ENCODE assay signal across 23 cellular contexts in the genomic region with DNA sequence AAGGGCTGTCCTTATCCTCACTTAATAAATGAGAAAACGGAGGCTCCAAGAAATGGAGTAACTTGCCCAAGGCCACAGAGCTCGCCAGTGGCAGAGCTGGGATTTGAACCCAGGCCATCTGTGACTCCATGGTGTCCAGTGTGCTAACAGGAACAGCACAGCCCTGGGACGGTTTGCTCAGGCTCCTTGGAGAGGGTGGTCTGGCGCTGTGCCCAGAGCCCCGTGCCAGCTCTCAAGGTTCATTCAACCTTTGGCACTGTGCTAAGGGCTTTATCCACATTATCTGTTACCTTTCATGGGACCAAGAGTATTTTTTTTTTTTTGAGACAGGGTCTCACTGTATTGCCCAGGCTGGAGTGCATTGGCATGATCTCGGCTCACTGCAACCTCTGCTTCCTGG.
DNase-seq lines count a peak whose midpoint lies in the region; ATAC-seq and TF ChIP-seq lines count a peak whose summit lies in the region.
"Had no signal": no experiment of that assay in that cellular context is flagged by ENCODE, and none has a peak within 500 bp of the region (broad histone marks: within the 10 kb centered on the region; RNA-seq: fewer than 3 reads in every experiment).

No MANE protein-coding gene starts in this region.

- no peaks in the 10 kb centered on the region for H3K36me3 ChIP-seq in WERI-Rb-1
- H3K36me3 ChIP-seq: BLaER1 treated with 17β-estradiol and CSF1 and Interleukin-3, amounts not matched to agents 10 nM and 100 nM; SJSA1 had no signal

- in situ Hi-C loops in GM13977 (cut with MboI; ENCODE audit: low pct_unique_long_range_greater_than_20kb, low sequenced_read_pairs, unreplicated experiment), result no loop called here

- ATAC-seq in HG02763 (IDR thresholded peaks at IDR 0.05; ENCODE audit: unreplicated experiment), result no peak
- ATAC-seq: Right ventricle myocardium inferior had no signal

- H3K9me3 ChIP-seq in WERI-Rb-1 (ENCODE audit: severe bottlenecking), result peaks cover 15% of the 10 kb centered on the region
- H3K9me3 ChIP-seq: SJSA1 had no signal

- no peak overlapping the region for H3K4me3 ChIP-seq in WERI-Rb-1 (ENCODE audit: low read depth, low read length)
- H3K4me3 ChIP-seq: BLaER1 treated with 17β-estradiol and CSF1 and Interleukin-3, amounts not matched to agents 10 nM and 100 nM; SJSA1 had no signal

- DNase-seq in NCI-H1105 treated with DMSO at 0.1 percent for 48 hours (lab: John Stamatoyannopoulos, UW), result peak; percentile 1
- no peak for DNase-seq in NCI-H1105 (lab: John Stamatoyannopoulos, UW)
- DNase-seq in DMS79 treated with DMSO at 0.1 percent for 48 hours (lab: John Stamatoyannopoulos, UW), result peak; percentile 8
- DNase-seq in WERI-Rb-1, result no peak
- peak; percentile 22 for DNase-seq in medulla oblongata (ENCODE audit: extremely low spot score)
- no peak for DNase-seq in GM13977 (ENCODE audit: low spot score)
- DNase-seq: 8988T; Caco-2; CD4-positive, alpha-beta memory T cell; DMS153; H9; KG1; NCI-H1092; NCI-H146; NCI-H2081 treated with DMSO at 0.1 percent for 48 hours; NCI-H2227 treated with DMSO at 0.1 percent for 48 hours; NCI-H510A; NCI-H748 treated with DMSO at 0.1 percent for 48 hours; T-helper 1 cell had no signal

- peak overlapping the region; percentile 95 for H3K27ac ChIP-seq in WERI-Rb-1
- H3K27ac ChIP-seq: BLaER1 treated with 17β-estradiol and CSF1 and Interleukin-3, amounts not matched to agents 10 nM and 100 nM; SJSA1 had no signal

- H3K27me3 ChIP-seq in WERI-Rb-1 (ENCODE audit: insufficient read depth, low read depth, severe bottlenecking), result no peaks in the 10 kb centered on the region
- H3K27me3 ChIP-seq: BLaER1 treated with 17β-estradiol and CSF1 and Interleukin-3, amounts not matched to agents 10 nM and 100 nM; SJSA1 had no signal

- TF ChIP-seq CTCF in WERI-Rb-1 (IDR thresholded peaks at IDR 0.05; ENCODE audit: low read depth, low read length) (no peak), GM13977 (IDR thresholded peaks at IDR 0.05; ENCODE audit: extremely low read depth, insufficient read depth, missing control alignments) (no peak)

Comparison
In these comparisons a context has a peak if more than half of its experiments do, and no peak if none do; other contexts are left out.
1. DNase-seq: peak in NCI-H1105 treated with DMSO at 0.1 percent for 48 hours (single experiment), DMS79 treated with DMSO at 0.1 percent for 48 hours (single experiment) and medulla oblongata (single experiment); none in NCI-H1105 (single experiment), WERI-Rb-1 (single experiment) and GM13977 (single experiment).